ENCODE assay signal across 8 cellular contexts in genomic region chr12:11730299-11731041, GRCh38.
A peak's percentile ranks its signal among the peaks of the same experiment; 100 is the strongest.
DNase-seq lines count a peak whose midpoint lies in the region; ATAC-seq and TF ChIP-seq lines count a peak whose summit lies in the region.

No MANE protein-coding gene starts in this region.

- peak overlapping the region; percentile 28 for H3K4me3 Mint-ChIP-seq in activated T-helper 2 cell treated with anti-CD3 and anti-CD28 coated beads, Interferon-gamma antibody, Interleukin-2, Interleukin-4, amounts not matched to agents 10 μg/mL and 5 μg/mL and 100 μg/mL, durations not matched to agents 14 hours and 24 hours and 36 hours (ENCODE audit: low read depth)
- no peak overlapping the region for H3K4me3 Mint-ChIP-seq in osteocyte (ENCODE audit: unreplicated experiment)

- no peaks in the 10 kb centered on the region for H3K27me3 Mint-ChIP-seq in activated T-helper 2 cell treated with anti-CD3 and anti-CD28 coated beads, Interferon-gamma antibody, Interleukin-2, Interleukin-4, amounts not matched to agents 10 μg/mL and 5 μg/mL and 100 μg/mL, durations not matched to agents 14 hours and 24 hours and 36 hours (ENCODE audit: low read depth)
- H3K27me3 Mint-ChIP-seq in osteocyte (ENCODE audit: unreplicated experiment): no peaks in the 10 kb centered on the region

- intact Hi-C loops in activated T-helper 2 cell treated with anti-CD3 and anti-CD28 coated beads, Interferon-gamma antibody, Interleukin-2, Interleukin-4, amounts not matched to agents 10 μg/mL and 5 μg/mL and 100 μg/mL, durations not matched to agents 14 hours and 24 hours and 36 hours (cut with micrococcal nuclease): loop anchor here (1.0 to 10.0 kb wide), 7 partner anchors 18 to 302 kb away; no protein-coding TSS in a partner anchor

- TF ChIP-seq CTCF in osteocyte (IDR thresholded peaks at IDR 0.05): no peak

- no peaks in the 10 kb centered on the region for H3K9me3 Mint-ChIP-seq in activated T-helper 2 cell treated with anti-CD3 and anti-CD28 coated beads, Interferon-gamma antibody, Interleukin-2, Interleukin-4, amounts not matched to agents 10 μg/mL and 5 μg/mL and 100 μg/mL, durations not matched to agents 14 hours and 24 hours and 36 hours
- no peaks in the 10 kb centered on the region for H3K9me3 Mint-ChIP-seq in osteocyte (ENCODE audit: unreplicated experiment)

- in situ Hi-C loops in ACHN (cut with HindIII; ENCODE audit: low pct_ligation_motif_present, low pct_unique_long_range_greater_than_20kb, low sequenced_read_pairs): no loop called here

- H3K27ac Mint-ChIP-seq in activated T-helper 2 cell treated with anti-CD3 and anti-CD28 coated beads, Interferon-gamma antibody, Interleukin-2, Interleukin-4, amounts not matched to agents 10 μg/mL and 5 μg/mL and 100 μg/mL, durations not matched to agents 14 hours and 24 hours and 36 hours: peak overlapping the region; percentile 78
- H3K27ac Mint-ChIP-seq in osteocyte (ENCODE audit: unreplicated experiment): peak overlapping the region; percentile 56

- H3K4me1 Mint-ChIP-seq in activated T-helper 2 cell treated with anti-CD3 and anti-CD28 coated beads, Interferon-gamma antibody, Interleukin-2, Interleukin-4, amounts not matched to agents 10 μg/mL and 5 μg/mL and 100 μg/mL, durations not matched to agents 14 hours and 24 hours and 36 hours (ENCODE audit: low read depth): peaks cover 75% of the 10 kb centered on the region
- peaks cover 48% of the 10 kb centered on the region for H3K4me1 Mint-ChIP-seq in osteocyte (ENCODE audit: unreplicated experiment)

- ATAC-seq in GM18868 (IDR thresholded peaks at IDR 0.05; ENCODE audit: unreplicated experiment) (peak; percentile 25), HG03066 (IDR thresholded peaks at IDR 0.05; ENCODE audit: low read depth, unreplicated experiment) (peak; percentile 36)

- peaks cover 40% of the 10 kb centered on the region for H3K36me3 Mint-ChIP-seq in activated T-helper 2 cell treated with anti-CD3 and anti-CD28 coated beads, Interferon-gamma antibody, Interleukin-2, Interleukin-4, amounts not matched to agents 10 μg/mL and 5 μg/mL and 100 μg/mL, durations not matched to agents 14 hours and 24 hours and 36 hours (ENCODE audit: low read depth)
- H3K36me3 Mint-ChIP-seq in osteocyte (ENCODE audit: unreplicated experiment): peaks cover 2% of the 10 kb centered on the region

- DNase-seq in activated T-helper 2 cell treated with anti-CD3 and anti-CD28 coated beads, Interferon-gamma antibody, Interleukin-2, Interleukin-4, amounts not matched to agents 10 μg/mL and 5 μg/mL and 100 μg/mL, durations not matched to agents 14 hours and 24 hours and 36 hours (ENCODE audit: low spot score): no peak
- DNase-seq in osteocyte (ENCODE audit: extremely low spot score, unreplicated experiment) (no peak), ACHN (no peak), hypothalamus (lab: John Stamatoyannopoulos, UW) (no peak), inferior parietal cortex (ENCODE audit: extremely low spot score) (no peak), COLO829 (ENCODE audit: low spot score) (no peak)
